In genomic region chr4:6999172-7000086, GRCh38 we compare ENCODE assay signal across 11 cellular contexts. TPM values are rescaled to one million over a fixed set of nuclear protein-coding genes. Genes with fewer than 3 reads are reported as not detected.
DNase-seq lines count a peak whose midpoint lies in the region; ATAC-seq and TF ChIP-seq lines count a peak whose summit lies in the region.
"Had no signal": no experiment of that assay in that cellular context is flagged by ENCODE, and none has a peak within 500 bp of the region (broad histone marks: within the 10 kb centered on the region; RNA-seq: fewer than 3 reads in every experiment).

No MANE protein-coding gene starts in this region.

- peaks cover 59% of the 10 kb centered on the region for H3K36me3 Mint-ChIP-seq in activated CD4-positive, alpha-beta T cell treated with anti-CD3 and anti-CD28 coated beads, Interleukin-2, amount 10 ng/mL, durations not matched to agents 24 days and 14 days (ENCODE audit: low read depth)

- no peaks in the 10 kb centered on the region for H3K9me3 ChIP-seq in suprapubic skin

- peaks cover 88% of the 10 kb centered on the region for H3K36me3 ChIP-seq in suprapubic skin

- H3K4me1 Mint-ChIP-seq in activated CD4-positive, alpha-beta T cell treated with anti-CD3 and anti-CD28 coated beads, Interleukin-2, amount 10 ng/mL, durations not matched to agents 24 days and 14 days, result peaks cover 35% of the 10 kb centered on the region
- H3K4me1 Mint-ChIP-seq: B cell had no signal

- H3K27ac ChIP-seq in suprapubic skin, result peak overlapping the region; percentile 79
- H3K27ac ChIP-seq: SK-N-MC had no signal

- ATAC-seq in GM19455 (IDR thresholded peaks at IDR 0.05; ENCODE audit: unreplicated experiment), result no peak

- TF ChIP-seq EP300 in suprapubic skin (IDR thresholded peaks at IDR 0.05), result no peak

- H3K4me3 Mint-ChIP-seq in activated CD4-positive, alpha-beta T cell treated with anti-CD3 and anti-CD28 coated beads, Interleukin-2, amount 10 ng/mL, durations not matched to agents 24 days and 14 days, result peak overlapping the region; percentile 73
- H3K4me3 Mint-ChIP-seq: B cell had no signal

- TF ChIP-seq POLR2A in erythroblast (IDR thresholded peaks at IDR 0.05; ENCODE audit: low read length) (no peak), suprapubic skin (IDR thresholded peaks at IDR 0.05) (no peak)

- peak; percentile 21 for DNase-seq in activated naive CD4-positive, alpha-beta T cell treated with Interleukin-2 at 50 U/mL for 16 hours
- no peak for DNase-seq in activated naive CD4-positive, alpha-beta T cell (lab: John Stamatoyannopoulos, UW)
- DNase-seq in activated CD4-positive, alpha-beta T cell treated with anti-CD3 and anti-CD28 coated beads, Interleukin-2, amount 10 ng/mL, durations not matched to agents 24 days and 14 days, result peak; percentile 85
- peak; percentile 56 to 74 for DNase-seq in erythroblast (lab: John Stamatoyannopoulos, UW)
- no peak for DNase-seq in suprapubic skin (ENCODE audit: low spot score in 2 of 2)
- no peak for DNase-seq in cardiac septum (ENCODE audit: low spot score)
- DNase-seq in midbrain (lab: John Stamatoyannopoulos, UW), result no peak
- DNase-seq: NCI-H2029 treated with DMSO at 0.1 percent for 48 hours had no signal

- H3K4me3 ChIP-seq in suprapubic skin, result no peak overlapping the region
- H3K4me3 ChIP-seq: SK-N-MC had no signal

- intact Hi-C loops in activated CD4-positive, alpha-beta T cell treated with anti-CD3 and anti-CD28 coated beads, Interleukin-2, amount 10 ng/mL, durations not matched to agents 24 days and 14 days (cut with micrococcal nuclease), result no loop called here
- intact Hi-C loops in cardiac septum (cut with DNase I), result no loop called here

- no peaks in the 10 kb centered on the region for H3K27me3 Mint-ChIP-seq in activated CD4-positive, alpha-beta T cell treated with anti-CD3 and anti-CD28 coated beads, Interleukin-2, amount 10 ng/mL, durations not matched to agents 24 days and 14 days
- H3K27me3 Mint-ChIP-seq: B cell had no signal

- no peaks in the 10 kb centered on the region for H3K27me3 ChIP-seq in suprapubic skin

- no peaks in the 10 kb centered on the region for H3K9me3 Mint-ChIP-seq in activated CD4-positive, alpha-beta T cell treated with anti-CD3 and anti-CD28 coated beads, Interleukin-2, amount 10 ng/mL, durations not matched to agents 24 days and 14 days

- H3K27ac Mint-ChIP-seq in activated CD4-positive, alpha-beta T cell treated with anti-CD3 and anti-CD28 coated beads, Interleukin-2, amount 10 ng/mL, durations not matched to agents 24 days and 14 days, result peak overlapping the region; percentile 91
- H3K27ac Mint-ChIP-seq: B cell had no signal

- whole genome bisulfite sequencing in suprapubic skin, result 76% methylated on average over 13 of the region's 14 CpGs

- peaks cover 23% of the 10 kb centered on the region for H3K4me1 ChIP-seq in suprapubic skin

- no peak for TF ChIP-seq CTCF in suprapubic skin (IDR thresholded peaks at IDR 0.05)

RNA-seq across cellular contexts. Expression of gene TADA2B, which starts 43.7 kb away (rescaled TPM):
- total RNA-seq in activated CD4-positive, alpha-beta T cell treated with anti-CD3 and anti-CD28 coated beads, Interleukin-2, amount 10 ng/mL, durations not matched to agents 24 days and 14 days, result 12.9 and 13.3 TPM in 2 replicates
- total RNA-seq in suprapubic skin, result 10 to 100 TPM; 17.5 to 26.6 (median 23.9) TPM
- total RNA-seq in cardiac septum, result 25.6 TPM

Comparison
In these comparisons a context has a peak if more than half of its experiments do, and no peak if none do; other contexts are left out.
1. DNase-seq: peak in activated naive CD4-positive, alpha-beta T cell treated with Interleukin-2 at 50 U/mL for 16 hours (single experiment), activated CD4-positive, alpha-beta T cell treated with anti-CD3 and anti-CD28 coated beads, Interleukin-2, amount 10 ng/mL, durations not matched to agents 24 days and 14 days (single experiment) and erythroblast (2 of 2); none in activated naive CD4-positive, alpha-beta T cell (0 of 4), suprapubic skin (0 of 2), cardiac septum (single experiment) and midbrain (single experiment).